Comparison of ENCODE assay signal across 8 cellular contexts in the genomic region with DNA sequence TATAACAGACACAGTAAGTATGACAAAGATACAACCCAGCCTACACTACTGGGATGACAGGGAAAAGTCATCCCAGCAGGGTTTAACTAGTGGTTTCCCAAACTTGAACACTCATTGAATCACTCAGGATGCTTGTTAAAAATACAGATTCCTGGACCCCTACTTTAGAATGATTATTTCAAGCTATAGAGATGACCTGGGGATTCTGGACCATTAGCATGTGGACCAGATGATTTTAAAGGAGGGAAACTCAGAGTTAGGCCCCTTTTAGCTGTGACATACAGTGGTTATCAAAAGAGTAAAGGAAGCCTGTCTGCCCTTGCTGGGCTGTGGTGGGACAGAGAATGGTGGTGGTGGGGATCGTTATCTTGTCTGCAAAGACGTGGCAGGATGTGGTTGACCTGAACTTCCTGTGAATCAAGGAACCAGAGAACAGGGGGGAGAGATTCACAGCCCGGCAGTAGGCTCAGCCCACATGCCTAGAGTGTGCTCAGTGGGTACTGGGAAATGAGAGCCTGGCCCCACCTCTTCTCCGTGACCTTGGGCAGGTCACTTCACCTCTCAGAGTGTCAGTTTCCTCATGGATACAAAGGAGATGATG.
A peak's percentile ranks its signal among the peaks of the same experiment; 100 is the strongest.
DNase-seq lines count a peak whose midpoint lies in the region; ATAC-seq and FAIRE-seq lines count a peak whose summit lies in the region.

No MANE protein-coding gene starts in this region.

- no peaks in the 10 kb centered on the region for H3K36me3 Mint-ChIP-seq in T-cell
- peaks cover 16 to 39% of the 10 kb centered on the region in 2 donors for H3K36me3 Mint-ChIP-seq in activated naive CD4-positive, alpha-beta T cell treated with anti-CD3 and anti-CD28 coated beads, Interleukin-2, amount 50 U/mL, for 72 hours
- peaks cover 0 to 41% (median 0%) of the 10 kb centered on the region in 5 donors for H3K36me3 Mint-ChIP-seq in naive thymus-derived CD4-positive, alpha-beta T cell

- H3K36me3 ChIP-seq in ACC112 (ENCODE audit: insufficient read depth, low read length) = no peaks in the 10 kb centered on the region
- no peaks in the 10 kb centered on the region for H3K36me3 ChIP-seq in naive thymus-derived CD4-positive, alpha-beta T cell (ENCODE audit: control insufficient read depth in 2 of 3, insufficient read depth in 3 of 3, low read length in 3 of 3)

- peaks cover 61% of the 10 kb centered on the region for H3K4me1 ChIP-seq in ACC112 (ENCODE audit: control insufficient read depth, insufficient read depth, low read length, unreplicated experiment)
- H3K4me1 ChIP-seq in naive thymus-derived CD4-positive, alpha-beta T cell (ENCODE audit: control insufficient read depth in 2 of 2, insufficient read depth in 2 of 2, low read length in 2 of 2) = peaks cover 77 to 81% of the 10 kb centered on the region in 2 donors

- DNase-seq in T-cell = peak; percentile 60 to 94 (median 89)
- peak; percentile 79 to 89 for DNase-seq in activated naive CD4-positive, alpha-beta T cell treated with anti-CD3 and anti-CD28 coated beads, Interleukin-2, amount 50 U/mL, for 72 hours (ENCODE audit: low spot score in 2 of 2)
- peak; percentile 51 to 96 (median 93) for DNase-seq in naive thymus-derived CD4-positive, alpha-beta T cell
- DNase-seq in urothelium cell line (ENCODE audit: low spot score) = peak; percentile 70
- DNase-seq in NCI-H2227 (lab: John Stamatoyannopoulos, UW; ENCODE audit: unreplicated experiment) = no peak
- no peak for DNase-seq in NCI-H1105 treated with DMSO at 0.1 percent for 48 hours (lab: John Stamatoyannopoulos, UW)

- POLR2A ChIA-PET in T-cell (lab: Charles Lee) = interaction anchor here in 1 of 2 donors (0.7 to 1.0 kb wide), 2 partner anchors 38 to 800 kb away, joined by 3 to 6 read pairs; no protein-coding TSS in a partner anchor
- POLR2A ChIA-PET in naive thymus-derived CD4-positive, alpha-beta T cell (lab: Charles Lee) = interaction anchor here (0.6 to 5.4 kb wide), 11 partner anchors 10 to 776 kb away, joined by 3 to 61 read pairs (median 3); a partner anchor contains a TSS

- H3K79me2 ChIP-seq in ACC112 (ENCODE audit: control insufficient read depth, insufficient read depth, low read length, unreplicated experiment) = no peaks in the 10 kb centered on the region

- peak overlapping the region; percentile 93 for H3K27ac ChIP-seq in ACC112 (ENCODE audit: low read depth, low read length)
- H3K27ac ChIP-seq in naive thymus-derived CD4-positive, alpha-beta T cell (ENCODE audit: low read depth, low read length) = no peak overlapping the region

- no peak overlapping the region for H2AFZ ChIP-seq in ACC112 (ENCODE audit: low read length, unreplicated experiment)

- intact Hi-C loops in naive thymus-derived CD4-positive, alpha-beta T cell (cut with micrococcal nuclease) = loop anchor here (1.0 to 5.0 kb wide), 12 partner anchors 9 to 913 kb away; a partner anchor contains a TSS

- H3K27me3 Mint-ChIP-seq in T-cell = peaks cover 3 to 4% of the 10 kb centered on the region in 2 donors
- peaks cover 0 to 22% (median 4%) of the 10 kb centered on the region in 5 donors for H3K27me3 Mint-ChIP-seq in naive thymus-derived CD4-positive, alpha-beta T cell

- peak; percentile 46 for FAIRE-seq in urothelium cell line (lab: Jason Lieb, UNC)

- H3K27me3 ChIP-seq in ACC112 (ENCODE audit: insufficient read depth, low read length) = no peaks in the 10 kb centered on the region
- H3K27me3 ChIP-seq in naive thymus-derived CD4-positive, alpha-beta T cell (ENCODE audit: control insufficient read depth in 2 of 2, insufficient read depth in 2 of 2, low read length in 2 of 2) = no peaks in the 10 kb centered on the region

- H3K27ac Mint-ChIP-seq in T-cell = peak overlapping the region; percentile 75 to 79
- peak overlapping the region; percentile 85 to 98 for H3K27ac Mint-ChIP-seq in activated naive CD4-positive, alpha-beta T cell treated with anti-CD3 and anti-CD28 coated beads, Interleukin-2, amount 50 U/mL, for 72 hours
- H3K27ac Mint-ChIP-seq in naive thymus-derived CD4-positive, alpha-beta T cell = peak overlapping the region; percentile 48 to 95 (median 95)

- H3K4me1 Mint-ChIP-seq in T-cell = peaks cover 93 to 98% (median 96%) of the 10 kb centered on the region in 3 donors
- peaks cover 71 to 95% (median 91%) of the 10 kb centered on the region in 7 donors for H3K4me1 Mint-ChIP-seq in naive thymus-derived CD4-positive, alpha-beta T cell

- ATAC-seq in HG02981 (IDR thresholded peaks at IDR 0.05; ENCODE audit: unreplicated experiment) (peak; percentile 40), T-cell (replicated peaks in 1 of 4) (peak; percentile 59 to 80 (median 66))
- peak; percentile 57 to 60 for ATAC-seq in activated naive CD4-positive, alpha-beta T cell treated with anti-CD3 and anti-CD28 coated beads, Interleukin-2, amount 50 U/mL, for 72 hours
- peak; percentile 83 for ATAC-seq in naive thymus-derived CD4-positive, alpha-beta T cell

- peak overlapping the region; percentile 49 to 68 (median 52) for H3K4me3 Mint-ChIP-seq in T-cell
- peak overlapping the region; percentile 46 to 83 (median 75) for H3K4me3 Mint-ChIP-seq in naive thymus-derived CD4-positive, alpha-beta T cell

- CTCF ChIA-PET in T-cell (lab: Charles Lee) = interaction anchor here in 1 of 2 donors (0.6 to 1.0 kb wide), 2 partner anchors 39 to 43 kb away, joined by 3 to 5 read pairs; no protein-coding TSS in a partner anchor
- CTCF ChIA-PET in naive thymus-derived CD4-positive, alpha-beta T cell (lab: Charles Lee) = interaction anchor here (0.8 to 1.6 kb wide), 2 partner anchors 30 to 336 kb away, joined by 3 to 5 read pairs; no protein-coding TSS in a partner anchor

- no peaks in the 10 kb centered on the region for H3K9me3 Mint-ChIP-seq in T-cell
- peaks cover 12 to 13% of the 10 kb centered on the region in 2 donors for H3K9me3 Mint-ChIP-seq in activated naive CD4-positive, alpha-beta T cell treated with anti-CD3 and anti-CD28 coated beads, Interleukin-2, amount 50 U/mL, for 72 hours
- peaks cover 0 to 19% (median 2%) of the 10 kb centered on the region in 11 donors for H3K9me3 Mint-ChIP-seq in naive thymus-derived CD4-positive, alpha-beta T cell

- no peaks in the 10 kb centered on the region for H3K9me3 ChIP-seq in naive thymus-derived CD4-positive, alpha-beta T cell (ENCODE audit: control insufficient read depth in 2 of 3, low read length in 3 of 3)

- no peak overlapping the region for H3K4me3 ChIP-seq in ACC112 (ENCODE audit: low read depth, low read length)
- H3K4me3 ChIP-seq in naive thymus-derived CD4-positive, alpha-beta T cell (ENCODE audit: low read length) = peak overlapping the region; percentile 28

Comparison
In these comparisons a context has a peak if more than half of its experiments do, and no peak if none do; other contexts are left out.
1. DNase-seq: peak in T-cell (34 of 34), activated naive CD4-positive, alpha-beta T cell treated with anti-CD3 and anti-CD28 coated beads, Interleukin-2, amount 50 U/mL, for 72 hours (2 of 2), naive thymus-derived CD4-positive, alpha-beta T cell (9 of 9) and urothelium cell line (single experiment); none in NCI-H2227 (single experiment) and NCI-H1105 treated with DMSO at 0.1 percent for 48 hours (single experiment).
2. Peak in every context shown above with its lines, with median percentiles within 50 percentile points of each other: ATAC-seq and H3K27ac Mint-ChIP-seq.